In the genomic region with DNA sequence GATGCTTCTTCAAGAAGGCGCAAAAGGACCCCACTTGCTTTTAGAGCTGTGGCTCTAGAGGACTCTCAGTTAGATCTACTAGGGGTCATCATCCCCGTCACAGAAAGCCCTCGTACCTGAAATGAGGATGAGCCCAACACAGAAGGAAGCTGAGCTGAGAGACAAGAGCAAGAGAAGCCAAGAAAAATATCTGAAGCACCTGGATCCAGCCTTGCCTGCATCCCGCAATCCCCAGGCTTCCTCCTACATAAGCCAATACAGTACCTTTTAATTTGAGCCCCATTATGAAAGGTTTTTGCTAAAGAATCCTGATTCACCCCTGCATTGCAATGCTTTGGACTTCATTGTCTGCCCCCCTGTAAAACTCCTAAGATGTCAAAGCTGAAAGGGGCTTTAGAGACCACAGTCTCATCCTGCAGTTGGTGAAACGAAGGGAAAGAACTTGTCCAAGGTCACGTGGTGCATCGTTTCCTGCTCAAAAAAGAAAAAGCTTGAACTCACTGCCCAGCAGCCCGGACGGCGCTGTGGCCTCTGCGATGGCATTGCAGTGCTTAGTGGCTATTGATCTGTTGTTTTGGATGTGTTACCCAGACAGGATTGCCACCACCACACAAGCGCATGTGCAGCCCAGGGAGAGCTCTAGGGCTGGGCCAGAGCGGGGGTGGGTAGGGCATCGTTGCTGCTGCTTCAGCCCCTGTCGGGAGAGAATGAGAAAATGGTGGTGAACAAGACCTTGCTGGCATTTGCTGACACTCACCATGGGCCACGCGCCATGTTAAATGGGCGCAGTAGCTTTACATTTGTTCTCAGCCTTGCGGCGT, we compare ENCODE assay signal across 1 cellular context.
TF ChIP-seq lines count a peak whose summit lies in the region.

No MANE protein-coding gene starts in this region.

TF ChIP-seq in GM12878, 131 proteins besides CTCF, POLR2A, EP300 and RAD21:
- TF ChIP-seq, protein P1, sequence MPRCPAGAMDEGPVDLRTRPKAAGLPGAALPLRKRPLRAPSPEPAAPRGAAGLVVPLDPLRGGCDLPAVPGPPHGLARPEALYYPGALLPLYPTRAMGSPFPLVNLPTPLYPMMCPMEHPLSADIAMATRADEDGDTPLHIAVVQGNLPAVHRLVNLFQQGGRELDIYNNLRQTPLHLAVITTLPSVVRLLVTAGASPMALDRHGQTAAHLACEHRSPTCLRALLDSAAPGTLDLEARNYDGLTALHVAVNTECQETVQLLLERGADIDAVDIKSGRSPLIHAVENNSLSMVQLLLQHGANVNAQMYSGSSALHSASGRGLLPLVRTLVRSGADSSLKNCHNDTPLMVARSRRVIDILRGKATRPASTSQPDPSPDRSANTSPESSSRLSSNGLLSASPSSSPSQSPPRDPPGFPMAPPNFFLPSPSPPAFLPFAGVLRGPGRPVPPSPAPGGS (IDR thresholded peaks at IDR 0.05; ENCODE audit: borderline replicate concordance, insufficient read depth, low read depth, low read length, poor library complexity, severe bottlenecking), result no peak
- TF ChIP-seq, protein P2, sequence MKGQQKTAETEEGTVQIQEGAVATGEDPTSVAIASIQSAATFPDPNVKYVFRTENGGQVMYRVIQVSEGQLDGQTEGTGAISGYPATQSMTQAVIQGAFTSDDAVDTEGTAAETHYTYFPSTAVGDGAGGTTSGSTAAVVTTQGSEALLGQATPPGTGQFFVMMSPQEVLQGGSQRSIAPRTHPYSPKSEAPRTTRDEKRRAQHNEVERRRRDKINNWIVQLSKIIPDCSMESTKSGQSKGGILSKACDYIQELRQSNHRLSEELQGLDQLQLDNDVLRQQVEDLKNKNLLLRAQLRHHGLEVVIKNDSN (IDR thresholded peaks at IDR 0.05; ENCODE audit: borderline replicate concordance, extremely low read length, insufficient read depth, low read depth, low read length), result peak; percentile 16
- TF ChIP-seq STAT1 (conservative IDR thresholded peaks at IDR 0.05), result no peak
